ENCODE assay signal across 25 cellular contexts in genomic region chrX:142251665-142252064, GRCh38. TPM values are rescaled to one million over a fixed set of nuclear protein-coding genes. Genes with fewer than 3 reads are reported as not detected.
"Had no signal": no experiment of that assay in that cellular context is flagged by ENCODE, and none has a peak within 500 bp of the region (broad histone marks: within the 10 kb centered on the region; RNA-seq: fewer than 3 reads in every experiment).

No MANE protein-coding gene starts in this region.

- H2AFZ ChIP-seq: neural progenitor cell had no signal

- H3K9ac ChIP-seq: neural progenitor cell had no signal

- H3K9me3 ChIP-seq: ascending aorta, left ventricle myocardium inferior, tibial artery had no signal

- H3K4me2 ChIP-seq: neural progenitor cell had no signal

- H3K4me1 ChIP-seq: ascending aorta, left ventricle myocardium inferior, neural progenitor cell, tibial artery had no signal

- ATAC-seq: effector memory CD8-positive, alpha-beta T cell; stimulated activated naive CD8-positive, alpha-beta T cell treated with anti-CD3 and anti-CD28 coated beads, Interleukin-15, Interleukin-2, amounts not matched to agents 100 U/mL and 50 U/mL, for 24 hours had no signal

- DNase-seq: activated CD4-positive, alpha-beta T cell treated with anti-CD3 and anti-CD28 coated beads for 1 hour; activated CD8-positive, alpha-beta memory T cell treated with anti-CD3 and anti-CD28 coated beads for 24 hours; activated CD8-positive, alpha-beta memory T cell treated with anti-CD3 and anti-CD28 coated beads, Interleukin-2, amount 50 U/mL, for 48 hours; activated effector memory CD4-positive, alpha-beta T cell treated with anti-CD3 and anti-CD28 coated beads, Interleukin-2, amount 50 U/mL, for 16 hours; activated T-cell treated with anti-CD3 and anti-CD28 coated beads, Interleukin-2, amount 50 U/mL, for 48 hours; effector memory CD8-positive, alpha-beta T cell; head of caudate nucleus; left ventricle myocardium inferior; stimulated activated CD4-positive, alpha-beta T cell treated with anti-CD3 and anti-CD28 coated beads, Interleukin-2, amount 100 ng/mL, for 24 hours; stimulated activated naive CD8-positive, alpha-beta T cell treated with anti-CD3 and anti-CD28 coated beads, Interleukin-15, Interleukin-2, amounts not matched to agents 100 U/mL and 50 U/mL, for 24 hours; substantia nigra; T-helper 2 cell; tibial artery; WERI-Rb-1 had no signal

- H3K36me3 ChIP-seq: ascending aorta, left ventricle myocardium inferior, neural progenitor cell, tibial artery, WERI-Rb-1 had no signal

- H3K27ac ChIP-seq: ascending aorta, left ventricle myocardium inferior, neural progenitor cell, tibial artery, WERI-Rb-1 had no signal

- H3K4me3 ChIP-seq: ascending aorta, left ventricle myocardium inferior, neural progenitor cell, tibial artery had no signal

- H3K27me3 ChIP-seq: ascending aorta, neural progenitor cell, tibial artery had no signal

- FAIRE-seq: frontal cortex had no signal

RNA-seq across cellular contexts. Expression of gene MAGEC2, which starts 46.6 kb away (rescaled TPM):
- total RNA-seq: ascending aorta, cardiac septum, dermis microvascular lymphatic vessel endothelial cell, frontal cortex, kidney epithelial cell, left ventricle myocardium inferior, mononuclear cell, osteoblast, progenitor cell of endocrine pancreas, urinary bladder had no signal
- polyA plus RNA-seq: adipose tissue, urinary bladder had no signal
